In genomic region chr9:37800631-37801286, GRCh38 we compare ENCODE assay signal across 1 cellular context.
TF ChIP-seq lines count a peak whose summit lies in the region.

Gene DCAF10 (plus strand): TSS chr9:37800797. CDS start chr9:37800867, 70 bp downstream.

TF ChIP-seq in K562, 482 proteins besides CTCF, POLR2A, EP300 and RAD21 (continued from another document and continues in another):
- TF ChIP-seq, protein P1, sequence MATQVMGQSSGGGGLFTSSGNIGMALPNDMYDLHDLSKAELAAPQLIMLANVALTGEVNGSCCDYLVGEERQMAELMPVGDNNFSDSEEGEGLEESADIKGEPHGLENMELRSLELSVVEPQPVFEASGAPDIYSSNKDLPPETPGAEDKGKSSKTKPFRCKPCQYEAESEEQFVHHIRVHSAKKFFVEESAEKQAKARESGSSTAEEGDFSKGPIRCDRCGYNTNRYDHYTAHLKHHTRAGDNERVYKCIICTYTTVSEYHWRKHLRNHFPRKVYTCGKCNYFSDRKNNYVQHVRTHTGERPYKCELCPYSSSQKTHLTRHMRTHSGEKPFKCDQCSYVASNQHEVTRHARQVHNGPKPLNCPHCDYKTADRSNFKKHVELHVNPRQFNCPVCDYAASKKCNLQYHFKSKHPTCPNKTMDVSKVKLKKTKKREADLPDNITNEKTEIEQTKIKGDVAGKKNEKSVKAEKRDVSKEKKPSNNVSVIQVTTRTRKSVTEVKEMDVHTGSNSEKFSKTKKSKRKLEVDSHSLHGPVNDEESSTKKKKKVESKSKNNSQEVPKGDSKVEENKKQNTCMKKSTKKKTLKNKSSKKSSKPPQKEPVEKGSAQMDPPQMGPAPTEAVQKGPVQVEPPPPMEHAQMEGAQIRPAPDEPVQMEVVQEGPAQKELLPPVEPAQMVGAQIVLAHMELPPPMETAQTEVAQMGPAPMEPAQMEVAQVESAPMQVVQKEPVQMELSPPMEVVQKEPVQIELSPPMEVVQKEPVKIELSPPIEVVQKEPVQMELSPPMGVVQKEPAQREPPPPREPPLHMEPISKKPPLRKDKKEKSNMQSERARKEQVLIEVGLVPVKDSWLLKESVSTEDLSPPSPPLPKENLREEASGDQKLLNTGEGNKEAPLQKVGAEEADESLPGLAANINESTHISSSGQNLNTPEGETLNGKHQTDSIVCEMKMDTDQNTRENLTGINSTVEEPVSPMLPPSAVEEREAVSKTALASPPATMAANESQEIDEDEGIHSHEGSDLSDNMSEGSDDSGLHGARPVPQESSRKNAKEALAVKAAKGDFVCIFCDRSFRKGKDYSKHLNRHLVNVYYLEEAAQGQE (CRISPR knock-in tag; IDR thresholded peaks at IDR 0.05; ENCODE audit: low read depth), result peak; percentile 61; the same call in 1 of the 2 replicates
- TF ChIP-seq BACH1 (tag; IDR thresholded peaks at IDR 0.05), result no peak
- TF ChIP-seq, protein P2, sequence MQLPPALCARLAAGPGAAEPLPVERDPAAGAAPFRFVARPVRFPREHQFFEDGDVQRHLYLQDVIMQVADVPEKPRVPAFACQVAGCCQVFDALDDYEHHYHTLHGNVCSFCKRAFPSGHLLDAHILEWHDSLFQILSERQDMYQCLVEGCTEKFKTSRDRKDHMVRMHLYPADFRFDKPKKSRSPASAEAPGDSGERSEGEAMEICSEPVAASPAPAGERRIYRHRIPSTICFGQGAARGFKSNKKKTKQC (CRISPR knock-in tag; IDR thresholded peaks at IDR 0.05), result peak; percentile 91
- peak; percentile 79 to 89 for TF ChIP-seq MNT (conservative IDR thresholded peaks at IDR 0.05)
- TF ChIP-seq ETV6 (IDR thresholded peaks at IDR 0.05; ENCODE audit: borderline replicate concordance in 1 of 2, low read depth in 2 of 2, low read length in 1 of 2), result peak in 1 of 2 experiments; percentile 70; a peak in 2 of 4 replicates
- no peak for TF ChIP-seq ETV6 (CRISPR knock-in tag; IDR thresholded peaks at IDR 0.05; ENCODE audit: borderline replicate concordance)
- TF ChIP-seq NCOR1 (IDR thresholded peaks at IDR 0.05), result peak; percentile 67
- TF ChIP-seq KAT2B (IDR thresholded peaks at IDR 0.05; ENCODE audit: low read depth, low read length), result no peak
- TF ChIP-seq PCBP1 (IDR thresholded peaks at IDR 0.05; ENCODE audit: low read depth, low read length, poor library complexity, severe bottlenecking), result no peak
- peak; percentile 72; the same call in 1 of the 2 replicates for TF ChIP-seq PML (IDR thresholded peaks at IDR 0.05; ENCODE audit: low read length)
- no peak for TF ChIP-seq ZNF347 (CRISPR knock-in tag; IDR thresholded peaks at IDR 0.05; ENCODE audit: low read depth)
- TF ChIP-seq ZBTB11 (CRISPR knock-in tag; IDR thresholded peaks at IDR 0.05), result peak; percentile 99 to 100 (median 99)
- no peak for TF ChIP-seq EHMT2 (IDR thresholded peaks at IDR 0.05)
- peak; percentile 96 to 100 for TF ChIP-seq UBTF (IDR thresholded peaks at IDR 0.05; ENCODE audit: borderline replicate concordance in 1 of 2, low read depth in 2 of 2, low read length in 2 of 2)
- no peak for TF ChIP-seq ZNF586 (CRISPR knock-in tag; conservative IDR thresholded peaks at IDR 0.05)
- TF ChIP-seq ZNF696 (CRISPR knock-in tag; conservative IDR thresholded peaks at IDR 0.05), result no peak
- TF ChIP-seq ZNF766 (CRISPR knock-in tag; conservative IDR thresholded peaks at IDR 0.05), result no peak
- no peak for TF ChIP-seq TRIM25 (IDR thresholded peaks at IDR 0.05; ENCODE audit: borderline replicate concordance)
- TF ChIP-seq ARID2 (IDR thresholded peaks at IDR 0.05), result no peak
- no peak for TF ChIP-seq POLR3A (IDR thresholded peaks at IDR 0.05; ENCODE audit: borderline replicate concordance, extremely low read depth, insufficient read depth, insufficient read length)
- peak; percentile 96; the same call in 1 of the 2 replicates for TF ChIP-seq ARID4B (CRISPR knock-in tag; IDR thresholded peaks at IDR 0.05)
- peak; percentile 90 for TF ChIP-seq HCFC1 (IDR thresholded peaks at IDR 0.05; ENCODE audit: low read depth, low read length)
- TF ChIP-seq GTF2A2 (tag; IDR thresholded peaks at IDR 0.05), result no peak
- TF ChIP-seq, protein P3, sequence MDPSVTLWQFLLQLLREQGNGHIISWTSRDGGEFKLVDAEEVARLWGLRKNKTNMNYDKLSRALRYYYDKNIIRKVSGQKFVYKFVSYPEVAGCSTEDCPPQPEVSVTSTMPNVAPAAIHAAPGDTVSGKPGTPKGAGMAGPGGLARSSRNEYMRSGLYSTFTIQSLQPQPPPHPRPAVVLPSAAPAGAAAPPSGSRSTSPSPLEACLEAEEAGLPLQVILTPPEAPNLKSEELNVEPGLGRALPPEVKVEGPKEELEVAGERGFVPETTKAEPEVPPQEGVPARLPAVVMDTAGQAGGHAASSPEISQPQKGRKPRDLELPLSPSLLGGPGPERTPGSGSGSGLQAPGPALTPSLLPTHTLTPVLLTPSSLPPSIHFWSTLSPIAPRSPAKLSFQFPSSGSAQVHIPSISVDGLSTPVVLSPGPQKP (CRISPR knock-in tag; IDR thresholded peaks at IDR 0.05), result 0 out of 2 replicates have a peak, but pooled peaks have one; percentile 26
- TF ChIP-seq ZNF184 (CRISPR knock-in tag; IDR thresholded peaks at IDR 0.05), result no peak
- TF ChIP-seq MCM7 (IDR thresholded peaks at IDR 0.05), result no peak
- peak; percentile 98 for TF ChIP-seq KDM2B (CRISPR knock-in tag; IDR thresholded peaks at IDR 0.05)
- peak in 1 of 2 experiments; percentile 92; a peak in 2 of 3 replicates for TF ChIP-seq CBX3 (IDR thresholded peaks at IDR 0.05; ENCODE audit: borderline replicate concordance in 1 of 2, low read length in 2 of 2)
- TF ChIP-seq YBX1 (IDR thresholded peaks at IDR 0.05), result no peak
- TF ChIP-seq ZNF561 (CRISPR knock-in tag; conservative IDR thresholded peaks at IDR 0.05), result no peak
- peak; percentile 45; the same call in 1 of the 2 replicates for TF ChIP-seq KLF16 (IDR thresholded peaks at IDR 0.05)
- TF ChIP-seq RBM39 (optimal IDR thresholded peaks at IDR 0.05; ENCODE audit: low read depth, low read length), result no peak
- TF ChIP-seq ELF2 (CRISPR knock-in tag; IDR thresholded peaks at IDR 0.05), result no peak; the same call in 1 of the 2 replicates
- TF ChIP-seq, protein P4, sequence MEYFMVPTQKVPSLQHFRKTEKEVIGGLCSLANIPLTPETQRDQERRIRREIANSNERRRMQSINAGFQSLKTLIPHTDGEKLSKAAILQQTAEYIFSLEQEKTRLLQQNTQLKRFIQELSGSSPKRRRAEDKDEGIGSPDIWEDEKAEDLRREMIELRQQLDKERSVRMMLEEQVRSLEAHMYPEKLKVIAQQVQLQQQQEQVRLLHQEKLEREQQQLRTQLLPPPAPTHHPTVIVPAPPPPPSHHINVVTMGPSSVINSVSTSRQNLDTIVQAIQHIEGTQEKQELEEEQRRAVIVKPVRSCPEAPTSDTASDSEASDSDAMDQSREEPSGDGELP (CRISPR knock-in tag; IDR thresholded peaks at IDR 0.05; ENCODE audit: borderline replicate concordance), result peak; percentile 94
- peak; percentile 83; the same call in 1 of the 2 replicates for TF ChIP-seq ZNF232 (CRISPR knock-in tag; IDR thresholded peaks at IDR 0.05)
- TF ChIP-seq ZNF12 (CRISPR knock-in tag; IDR thresholded peaks at IDR 0.05), result no peak; the same call in 1 of the 2 replicates
- peak; percentile 98 for TF ChIP-seq ZBTB7A (IDR thresholded peaks at IDR 0.05; ENCODE audit: borderline replicate concordance, control insufficient read depth, low read depth, low read length)
- no peak for TF ChIP-seq ZFP30 (CRISPR knock-in tag; IDR thresholded peaks at IDR 0.05; ENCODE audit: borderline replicate concordance)
- no peak; the same call in 1 of the 2 replicates for TF ChIP-seq GABPB2 (CRISPR knock-in tag; conservative IDR thresholded peaks at IDR 0.05)
- peak; percentile 91 for TF ChIP-seq NEUROD1 (IDR thresholded peaks at IDR 0.05; ENCODE audit: borderline replicate concordance, low read depth, low read length, partially characterized antibody)
